In genomic region chr3:166706094-166706493, GRCh38 we compare ENCODE assay signal across 31 cellular contexts.
"Had no signal": no experiment of that assay in that cellular context is flagged by ENCODE, and none has a peak within 500 bp of the region (broad histone marks: within the 10 kb centered on the region; RNA-seq: fewer than 3 reads in every experiment).

No MANE protein-coding gene starts in this region.

- H3K27ac ChIP-seq: ascending aorta, breast epithelium, cardiac muscle cell, colonic mucosa, gastrocnemius medialis, heart left ventricle, WERI-Rb-1 had no signal

- DNase-seq: activated B cell treated with CpG ODN at 0.5 μM for 24 hours; activated CD4-positive, alpha-beta memory T cell treated with anti-CD3 and anti-CD28 coated beads for 36 hours; activated CD4-positive, alpha-beta T cell treated with anti-CD3 and anti-CD28 coated beads for 48 hours; activated CD8-positive, alpha-beta memory T cell treated with anti-CD3 and anti-CD28 coated beads, Interleukin-2, amount 10 ng/mL, durations not matched to agents 7 days and 5 days; activated CD8-positive, alpha-beta memory T cell treated with anti-CD3 and anti-CD28 coated beads, Interleukin-2, amount 50 U/mL, for 4 hours; activated CD8-positive, alpha-beta T cell treated with anti-CD3 and anti-CD28 coated beads, Interleukin-2, amount 10 ng/mL, durations not matched to agents 7 days and 5 days; activated gamma-delta T cell; activated naive CD4-positive, alpha-beta T cell; activated naive CD4-positive, alpha-beta T cell treated with anti-CD3 and anti-CD28 coated beads, Interleukin-2, amount 10 ng/mL, durations not matched to agents 7 days and 5 days; activated naive CD8-positive, alpha-beta T cell treated with anti-CD3 and anti-CD28 coated beads, Interleukin-2, amount 10 ng/mL, durations not matched to agents 7 days and 5 days; activated T-cell treated with anti-CD3 and anti-CD28 coated beads, Interleukin-2, amount 50 U/mL, for 24 hours; activated T-cell treated with anti-CD3 and anti-CD28 coated beads, Interleukin-2, amount 50 U/mL, for 72 hours; central memory CD4-positive, alpha-beta T cell; cerebellar nuclear complex; colonic mucosa; effector memory CD4-positive, alpha-beta T cell; endodermal cell; foreskin fibroblast; gastrocnemius medialis; glutamatergic neuron; heart left ventricle; T-helper 1 cell; T-helper 17 cell; T1000; WERI-Rb-1 had no signal

- H3K36me3 ChIP-seq: ascending aorta, breast epithelium, cardiac muscle cell, colonic mucosa, gastrocnemius medialis, heart left ventricle, WERI-Rb-1 had no signal

- H3K9me3 ChIP-seq: ascending aorta, colonic mucosa, gastrocnemius medialis had no signal

- H3K27me3 ChIP-seq: ascending aorta, breast epithelium, cardiac muscle cell, colonic mucosa, gastrocnemius medialis, heart left ventricle had no signal

- H3K4me1 ChIP-seq: ascending aorta, breast epithelium, colonic mucosa, gastrocnemius medialis, heart left ventricle had no signal

- H3K4me3 ChIP-seq: ascending aorta, breast epithelium, cardiac muscle cell, colonic mucosa, gastrocnemius medialis, heart left ventricle had no signal

- ATAC-seq: activated CD4-positive, CD25-positive, alpha-beta regulatory T cell treated with anti-CD3 and anti-CD28 coated beads, Interleukin-2, amount 50 U/mL, for 24 hours; activated CD8-positive, alpha-beta memory T cell treated with anti-CD3 and anti-CD28 coated beads, Interleukin-2, amount 10 ng/mL, durations not matched to agents 7 days and 5 days; activated CD8-positive, alpha-beta T cell treated with anti-CD3 and anti-CD28 coated beads, Interleukin-2, amount 10 ng/mL, durations not matched to agents 7 days and 5 days; activated naive CD4-positive, alpha-beta T cell treated with anti-CD3 and anti-CD28 coated beads, Interleukin-2, amount 50 U/mL, for 72 hours; activated T-cell treated with anti-CD3 and anti-CD28 coated beads, Interleukin-2, amount 50 U/mL, for 72 hours; esophagus mucosa; gastrocnemius medialis; heart left ventricle; T-helper 17 cell had no signal
